In genomic region chr6:110781522-110782200, GRCh38 we compare ENCODE assay signal across 1 cellular context.
TF ChIP-seq lines count a peak whose summit lies in the region.

No MANE protein-coding gene starts in this region.

TF ChIP-seq in WTC11, 78 proteins besides CTCF, POLR2A, EP300 and RAD21 (continued from another document):
- TF ChIP-seq ZNF423 (CRISPR knock-in tag; IDR thresholded peaks at IDR 0.05) (no peak), SMAD4 (CRISPR knock-in tag; IDR thresholded peaks at IDR 0.05) (no peak), NFE2L1 (CRISPR knock-in tag; IDR thresholded peaks at IDR 0.05) (no peak), ZNF671 (CRISPR knock-in tag; IDR thresholded peaks at IDR 0.05) (no peak), CREB1 (CRISPR knock-in tag; IDR thresholded peaks at IDR 0.05) (no peak), MXD4 (CRISPR knock-in tag; IDR thresholded peaks at IDR 0.05; ENCODE audit: borderline replicate concordance) (no peak), HMGXB4 (CRISPR knock-in tag; IDR thresholded peaks at IDR 0.05) (no peak), EMX1 (CRISPR knock-in tag; IDR thresholded peaks at IDR 0.05) (no peak), KAT7 (CRISPR knock-in tag; IDR thresholded peaks at IDR 0.05; ENCODE audit: borderline replicate concordance) (no peak)
